ENCODE assay signal across 20 cellular contexts in the genomic region with DNA sequence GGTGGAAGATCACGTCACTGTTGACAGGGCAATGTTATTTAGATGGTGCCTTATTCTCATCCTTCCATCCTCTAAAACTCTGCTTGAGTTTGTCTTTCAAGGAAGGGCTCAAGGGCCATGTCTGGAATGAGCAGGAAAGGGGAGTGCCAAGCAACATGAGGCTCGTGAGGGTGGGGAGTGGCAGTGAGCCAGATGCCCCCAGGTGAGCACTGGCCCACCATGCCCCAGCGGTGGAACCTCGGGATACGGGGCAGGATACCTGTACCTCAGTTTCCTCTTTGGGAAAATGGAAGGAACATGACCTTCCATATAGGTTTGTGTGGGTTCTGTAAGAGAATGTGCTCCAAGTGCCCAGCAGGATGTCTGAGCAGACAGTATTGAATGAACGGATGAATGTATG.
A peak's percentile ranks its signal among the peaks of the same experiment; 100 is the strongest.
DNase-seq lines count a peak whose midpoint lies in the region; ATAC-seq, FAIRE-seq and TF ChIP-seq lines count a peak whose summit lies in the region.
"Had no signal": no experiment of that assay in that cellular context is flagged by ENCODE, and none has a peak within 500 bp of the region (broad histone marks: within the 10 kb centered on the region; RNA-seq: fewer than 3 reads in every experiment).

No MANE protein-coding gene starts in this region.

- peaks cover 0 to 6% (median 0%) of the 10 kb centered on the region in 4 experiments; a peak in 2 of 7 replicates for H3K27me3 ChIP-seq in H1 (replicated peaks in 1 of 4; ENCODE audit: control insufficient read depth in 3 of 4, extremely low read depth in 1 of 4, insufficient read depth in 3 of 4, low read length in 3 of 4)

- POLR2A ChIA-PET in H1 (lab: Charles Lee; ENCODE audit: partially characterized antibody) = no interaction called here

- H2BK5ac ChIP-seq in H1 (ENCODE audit: low read depth, low read length) = no peak overlapping the region

- H3K36me3 Mint-ChIP-seq in CD14-positive monocyte = no peaks in the 10 kb centered on the region
- H3K36me3 Mint-ChIP-seq: CD4-positive, CD25-positive, alpha-beta regulatory T cell had no signal

- peaks cover 0 to 3% (median 2%) of the 10 kb centered on the region in 3 donors for H3K27me3 Mint-ChIP-seq in CD14-positive monocyte (ENCODE audit: low read depth in 3 of 3)
- H3K27me3 Mint-ChIP-seq: CD4-positive, CD25-positive, alpha-beta regulatory T cell had no signal

- H3K23me2 ChIP-seq in H1 (ENCODE audit: low read depth, low read length) = peaks cover 3% of the 10 kb centered on the region; the same call in 1 of the 2 replicates

- DNase-seq in Right ventricle myocardium inferior (ENCODE audit: missing footprints) (peak; percentile 20), left ventricle myocardium superior (no peak), CD14-positive monocyte (ENCODE audit: low spot score) (peak; percentile 2), H1 (ENCODE audit: low read depth in 1 of 2, low spot score in 2 of 2) (no peak), posterior vena cava (ENCODE audit: low spot score) (peak; percentile 19), ecto neural progenitor cell (ENCODE audit: low spot score) (no peak)
- DNase-seq: AML-193; Caco-2; CD4-positive, CD25-positive, alpha-beta regulatory T cell; DMS153; GDM1; GOT3; H9 had no signal

- no peaks in the 10 kb centered on the region; a peak in 1 of 4 replicates for H3K79me2 ChIP-seq in H1 (ENCODE audit: control insufficient read depth in 1 of 2, insufficient read depth in 2 of 2, low read length in 2 of 2)

- no peak overlapping the region for H3K56ac ChIP-seq in H1 (replicated peaks; ENCODE audit: insufficient read length, low read depth, low read length)

- no peaks in the 10 kb centered on the region; a peak in 1 of 8 replicates for H3K36me3 ChIP-seq in H1 (ENCODE audit: control insufficient read depth in 2 of 4, insufficient read depth in 4 of 4, low read length in 3 of 4)

- peak overlapping the region; percentile 13; the same call in 1 of the 2 replicates for H2AK5ac ChIP-seq in H1 (ENCODE audit: low read depth, low read length)

- no peak for TF ChIP-seq RAD21 in H1 (IDR thresholded peaks at IDR 0.05 in 1 of 2, conservative IDR thresholded peaks at IDR 0.05 in 1 of 2; ENCODE audit: low read depth in 2 of 2, low read length in 2 of 2)

- H2BK120ac ChIP-seq in H1 (replicated peaks; ENCODE audit: low read depth, low read length) = no peak overlapping the region

- TF ChIP-seq POLR2A in H1 (IDR thresholded peaks at IDR 0.05; ENCODE audit: control extremely low read depth in 1 of 2, low read depth in 2 of 2, low read length in 2 of 2) = no peak

- no peak overlapping the region for H4K5ac ChIP-seq in H1 (ENCODE audit: insufficient read length, low read depth, low read length)

- no peak for FAIRE-seq in H1 (lab: Jason Lieb, UNC)
- FAIRE-seq: A549, D721Med, GM12892, GM18507 had no signal

- peaks cover 0 to 6% of the 10 kb centered on the region in 2 experiments; a peak in 1 of 4 replicates for H3K9me3 ChIP-seq in H1 (ENCODE audit: insufficient read depth in 2 of 2, low read depth in 1 of 2, low read length in 1 of 2)
- H3K9me3 ChIP-seq: A549, Caco-2 had no signal

- H3K14ac ChIP-seq in H1 (ENCODE audit: insufficient read length) = no peak overlapping the region

- no peak overlapping the region for H2AFZ ChIP-seq in H1 (ENCODE audit: low read length)

- no peak overlapping the region for H3K4me2 ChIP-seq in H1 (ENCODE audit: insufficient read depth in 1 of 2, low read depth in 2 of 2, low read length in 2 of 2)
- H3K4me2 ChIP-seq: A549 had no signal

- no peak overlapping the region for H2BK20ac ChIP-seq in H1 (ENCODE audit: low read length)

- 0 out of 7 replicates have a peak, but pooled peaks cover 0 to 2% (median 0%) of the 10 kb centered on the region in 4 experiments for H3K4me1 ChIP-seq in H1 (replicated peaks in 1 of 4; ENCODE audit: control insufficient read depth in 3 of 4, insufficient read depth in 4 of 4, low read length in 3 of 4)
- H3K4me1 ChIP-seq: A549, Caco-2 had no signal

- no peak overlapping the region for H2BK12ac ChIP-seq in H1 (ENCODE audit: low read depth, low read length)

- H3K4me3 Mint-ChIP-seq in CD14-positive monocyte = no peak overlapping the region
- H3K4me3 Mint-ChIP-seq: CD4-positive, CD25-positive, alpha-beta regulatory T cell; H9 had no signal

- H3K4me1 Mint-ChIP-seq in CD14-positive monocyte = no peaks in the 10 kb centered on the region

- no peak overlapping the region for H3K9ac ChIP-seq in H1 (replicated peaks in 1 of 4; ENCODE audit: extremely low read depth in 1 of 4, low read depth in 3 of 4, low read length in 3 of 4)

- no peak overlapping the region for H3K4me3 ChIP-seq in H1 (ENCODE audit: extremely low read depth in 1 of 4, insufficient read depth in 2 of 4, low read depth in 3 of 4, low read length in 4 of 4)
- H3K4me3 ChIP-seq: A549 had no signal

- no peaks in the 10 kb centered on the region for H3K79me1 ChIP-seq in H1 (ENCODE audit: low read depth, low read length)

- peaks cover 0 to 10% of the 10 kb centered on the region in 2 experiments for H4K20me1 ChIP-seq in H1 (replicated peaks in 1 of 2; ENCODE audit: control insufficient read depth in 1 of 2, insufficient read depth in 2 of 2, low read length in 2 of 2)

- H4K8ac ChIP-seq in H1 (ENCODE audit: extremely low read depth, insufficient read depth, low read length) = no peak overlapping the region

- H3K9me3 Mint-ChIP-seq in CD14-positive monocyte = peaks cover 0 to 36% (median 20%) of the 10 kb centered on the region in 7 donors
- H3K9me3 Mint-ChIP-seq: H9 had no signal

- ATAC-seq in Right ventricle myocardium inferior (no peak), left ventricle myocardium superior (no peak), GM18867 (IDR thresholded peaks at IDR 0.05; ENCODE audit: unreplicated experiment) (no peak), GM19023 (IDR thresholded peaks at IDR 0.05; ENCODE audit: unreplicated experiment) (no peak)
- ATAC-seq: A549 had no signal

- intact Hi-C loops in Right ventricle myocardium inferior (cut with DNase I) (no loop called here), left ventricle myocardium superior (cut with micrococcal nuclease) (no loop called here), CD14-positive monocyte (cut with micrococcal nuclease) (no loop called here), posterior vena cava (cut with DNase I) (no loop called here)

- H3K27ac Mint-ChIP-seq in CD14-positive monocyte = no peak overlapping the region
- H3K27ac Mint-ChIP-seq: CD4-positive, CD25-positive, alpha-beta regulatory T cell; H9 had no signal

- no peak for TF ChIP-seq EP300 in H1 (IDR thresholded peaks at IDR 0.05; ENCODE audit: borderline replicate concordance in 1 of 2, low read depth in 2 of 2, low read length in 2 of 2)

- CTCF ChIA-PET in H1 (lab: Charles Lee; ENCODE audit: partially characterized antibody) = no interaction called here

- no peak overlapping the region for H2BK15ac ChIP-seq in H1 (ENCODE audit: low read length)

- no peak overlapping the region for H4K91ac ChIP-seq in H1 (replicated peaks; ENCODE audit: insufficient read length, low read length)

- H3K23ac ChIP-seq in H1 (ENCODE audit: insufficient read length) = no peak overlapping the region

- TF ChIP-seq CTCF in CD14-positive monocyte (IDR thresholded peaks at IDR 0.05) (no peak), H1 (IDR thresholded peaks at IDR 0.05; ENCODE audit: control extremely low read depth in 1 of 3, insufficient read depth in 1 of 3, low read depth in 1 of 3, low read length in 3 of 3) (no peak)

- no peak overlapping the region for H3K27ac ChIP-seq in H1 (ENCODE audit: low read depth, low read length)
- H3K27ac ChIP-seq: 22Rv1, A549 had no signal

- no peak overlapping the region for H3K4ac ChIP-seq in H1 (replicated peaks; ENCODE audit: insufficient read length, low read depth, low read length)

- H3K18ac ChIP-seq in H1 (ENCODE audit: extremely low read depth, low read length) = no peak overlapping the region

- 93% methylated on average over 6 of the region's 6 CpGs; no CpG with 5 or more reads in 1 of the 2 experiments for WGBS in H1 (ENCODE audit: extremely low coverage in 1 of 2, insufficient coverage in 1 of 2, insufficient read length in 1 of 2, insufficient replicate concordance in 2 of 2, low coverage in 1 of 2, low lambda C conversion rate in 2 of 2, missing lambda C conversion rate in 1 of 2), 2 experiments

TF ChIP-seq in H1, 55 proteins besides CTCF, POLR2A, EP300 and RAD21 (continues in another document):
- TF ChIP-seq PHF8 (conservative IDR thresholded peaks at IDR 0.05; ENCODE audit: low read depth, low read length) (no peak), RNF2 (IDR thresholded peaks at IDR 0.05; ENCODE audit: borderline replicate concordance, low read depth, low read length, missing control alignments, poor library complexity, severe bottlenecking) (no peak), GTF2F1 (IDR thresholded peaks at IDR 0.05; ENCODE audit: borderline replicate concordance, low read depth, low read length) (no peak), CTBP2 (IDR thresholded peaks at IDR 0.05; ENCODE audit: borderline replicate concordance, insufficient read depth, insufficient read length, low read length) (no peak), KDM4A (IDR thresholded peaks at IDR 0.05; ENCODE audit: low read depth, low read length, severe bottlenecking) (no peak)
- TF ChIP-seq, protein P1, sequence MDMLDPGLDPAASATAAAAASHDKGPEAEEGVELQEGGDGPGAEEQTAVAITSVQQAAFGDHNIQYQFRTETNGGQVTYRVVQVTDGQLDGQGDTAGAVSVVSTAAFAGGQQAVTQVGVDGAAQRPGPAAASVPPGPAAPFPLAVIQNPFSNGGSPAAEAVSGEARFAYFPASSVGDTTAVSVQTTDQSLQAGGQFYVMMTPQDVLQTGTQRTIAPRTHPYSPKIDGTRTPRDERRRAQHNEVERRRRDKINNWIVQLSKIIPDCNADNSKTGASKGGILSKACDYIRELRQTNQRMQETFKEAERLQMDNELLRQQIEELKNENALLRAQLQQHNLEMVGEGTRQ (IDR thresholded peaks at IDR 0.05; ENCODE audit: low read length) = no peak

Comparison
In these comparisons a context has a peak if more than half of its experiments do, and no peak if none do; other contexts are left out.
1. DNase-seq: peak in Right ventricle myocardium inferior (single experiment), CD14-positive monocyte (single experiment) and posterior vena cava (single experiment); none in left ventricle myocardium superior (single experiment), H1 (0 of 2) and ecto neural progenitor cell (single experiment).